In the genomic region with DNA sequence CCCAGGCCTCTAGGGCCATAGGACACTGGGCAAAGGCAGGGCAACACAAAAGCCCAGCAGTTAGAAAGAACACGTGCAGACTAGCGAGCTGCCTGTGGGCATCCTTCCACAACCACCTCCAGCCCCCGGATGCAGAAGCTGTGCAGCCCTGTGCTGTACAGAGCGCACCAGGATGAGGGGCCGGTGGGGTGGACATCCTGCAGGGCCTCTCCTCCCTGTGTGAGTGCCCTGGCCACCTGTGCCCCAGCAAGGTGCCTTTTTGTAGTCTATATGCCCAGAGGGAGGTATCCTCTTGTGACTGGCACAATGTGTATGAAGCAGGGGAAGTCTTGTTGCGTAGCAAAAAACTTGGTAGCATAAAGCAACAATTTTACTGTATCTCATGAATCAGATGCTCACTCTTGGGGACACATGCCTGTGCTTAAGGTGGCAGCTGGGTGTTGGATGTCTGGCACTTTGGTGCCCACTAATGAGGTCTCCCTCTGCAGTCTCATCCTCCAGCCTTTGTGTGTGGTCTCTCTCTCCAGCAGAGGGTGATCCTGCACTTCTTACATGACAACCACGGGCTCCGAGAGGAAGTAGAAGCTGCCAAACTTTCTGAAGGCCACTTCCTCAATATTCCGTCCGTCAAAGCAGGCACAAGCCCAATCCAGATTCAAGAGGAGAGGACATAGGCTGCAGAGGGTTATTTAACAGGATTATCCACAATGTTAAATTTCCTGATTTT, we compare ENCODE assay signal across 8 cellular contexts. TPM values are rescaled to one million over a fixed set of nuclear protein-coding genes. Genes with fewer than 3 reads are reported as not detected.
DNase-seq lines count a peak whose midpoint lies in the region; ATAC-seq and TF ChIP-seq lines count a peak whose summit lies in the region.

No MANE protein-coding gene starts in this region.

- ATAC-seq in HG02884 (IDR thresholded peaks at IDR 0.05; ENCODE audit: unreplicated experiment) (peak; percentile 90), Right ventricle myocardium superior (ENCODE audit: poor library complexity) (peak; percentile 97)
- ATAC-seq in activated naive CD8-positive, alpha-beta T cell treated with anti-CD3 and anti-CD28 coated beads, Interleukin-2, amount 10 ng/mL, durations not matched to agents 7 days and 5 days (ENCODE audit: low read depth) = peak; percentile 60

- 0 out of 2 replicates have a peak, but pooled peaks cover 2% of the 10 kb centered on the region for H4K20me1 ChIP-seq in OCI-LY7 (ENCODE audit: insufficient read depth, low read length)

- H3K9me2 ChIP-seq in OCI-LY7 (ENCODE audit: insufficient read depth, low read length) = no peaks in the 10 kb centered on the region

- H3K27me3 Mint-ChIP-seq in activated naive CD8-positive, alpha-beta T cell treated with anti-CD3 and anti-CD28 coated beads, Interleukin-2, amount 10 ng/mL, durations not matched to agents 7 days and 5 days = no peaks in the 10 kb centered on the region
- no peaks in the 10 kb centered on the region for H3K27me3 Mint-ChIP-seq in glutamatergic neuron (ENCODE audit: unreplicated experiment)

- no peak overlapping the region for H3K4me2 ChIP-seq in OCI-LY7 (ENCODE audit: low read length)

- POLR2A ChIA-PET in OCI-LY7 (lab: Charles Lee) = no interaction called here
- POLR2A ChIA-PET in activated naive CD8-positive, alpha-beta T cell treated with anti-CD3 and anti-CD28 coated beads, Interleukin-2, amount 10 ng/mL, durations not matched to agents 7 days and 5 days (lab: Charles Lee) = interaction anchor here (2.3 kb wide), 1 partner anchor 9 kb away, joined by 11 read pairs; the partner anchor contains the start of gene NCAPG2

- H3K79me2 ChIP-seq in OCI-LY7 (ENCODE audit: insufficient read depth, low read depth, low read length) = peaks cover 43% of the 10 kb centered on the region

- H3K4me3 ChIP-seq in GM12875 (ENCODE audit: low read depth, low read length) (no peak overlapping the region), OCI-LY7 (ENCODE audit: low read depth, low read length, poor library complexity, severe bottlenecking) (no peak overlapping the region)

- no peaks in the 10 kb centered on the region for H3K9me3 ChIP-seq in OCI-LY7 (ENCODE audit: low read length)

- H3K36me3 ChIP-seq in OCI-LY7 (ENCODE audit: insufficient read depth, low read length) = peaks cover 98% of the 10 kb centered on the region

- TF ChIP-seq CTCF in GM12875 (IDR thresholded peaks at IDR 0.05; ENCODE audit: borderline replicate concordance, insufficient read depth, low read depth, low read length) = peak; percentile 43; the same call in 1 of the 2 replicates
- TF ChIP-seq CTCF in OCI-LY7 (conservative IDR thresholded peaks at IDR 0.05; ENCODE audit: low read length) = peak; percentile 30; the same call in 1 of the 2 replicates
- no peak for TF ChIP-seq CTCF in glutamatergic neuron (IDR thresholded peaks at IDR 0.05; ENCODE audit: partially characterized antibody, unreplicated experiment)

- no TSS peak for BruUV-seq in OCI-LY7 (replicated peaks; lab: Mats Ljungman, UMichigan)

- peaks cover 45% of the 10 kb centered on the region for H3K36me3 Mint-ChIP-seq in activated naive CD8-positive, alpha-beta T cell treated with anti-CD3 and anti-CD28 coated beads, Interleukin-2, amount 10 ng/mL, durations not matched to agents 7 days and 5 days
- H3K36me3 Mint-ChIP-seq in glutamatergic neuron (ENCODE audit: unreplicated experiment) = no peaks in the 10 kb centered on the region

- intact Hi-C loops in OCI-LY7 (cut with micrococcal nuclease; ENCODE audit: unreplicated experiment) (loop anchor here (10.0 kb wide), 1 partner anchor 279 kb away; no protein-coding TSS in a partner anchor), Right ventricle myocardium superior (cut with DNase I) (loop anchor here (2.0 kb wide), 1 partner anchor 283 kb away; no protein-coding TSS in a partner anchor)

- DNase-seq in AML-193 (lab: John Stamatoyannopoulos, UW) (peak; percentile 88 to 91), OCI-LY7 (ENCODE audit: low spot score) (no peak), Right ventricle myocardium superior (peak; percentile 47), pulmonary artery endothelial cell (ENCODE audit: low read depth, low spot score) (peak; percentile 69), glutamatergic neuron (no peak)
- no peak for DNase-seq in activated naive CD8-positive, alpha-beta T cell treated with anti-CD3 and anti-CD28 coated beads, Interleukin-2, amount 10 ng/mL, durations not matched to agents 7 days and 5 days

- peak overlapping the region; percentile 40 for H3K27ac Mint-ChIP-seq in activated naive CD8-positive, alpha-beta T cell treated with anti-CD3 and anti-CD28 coated beads, Interleukin-2, amount 10 ng/mL, durations not matched to agents 7 days and 5 days
- no peak overlapping the region for H3K27ac Mint-ChIP-seq in glutamatergic neuron (ENCODE audit: unreplicated experiment)

- no peak overlapping the region for H3K27ac ChIP-seq in OCI-LY7 (ENCODE audit: low read depth, low read length, poor library complexity, severe bottlenecking)

- no peak overlapping the region for H2AFZ ChIP-seq in OCI-LY7 (ENCODE audit: low read length)

- CTCF ChIA-PET in OCI-LY7 (lab: Charles Lee; ENCODE audit: unreplicated experiment) = no interaction called here

- no peak overlapping the region for H3K4me3 Mint-ChIP-seq in activated naive CD8-positive, alpha-beta T cell treated with anti-CD3 and anti-CD28 coated beads, Interleukin-2, amount 10 ng/mL, durations not matched to agents 7 days and 5 days
- H3K4me3 Mint-ChIP-seq in glutamatergic neuron (ENCODE audit: unreplicated experiment) = no peak overlapping the region

- no peaks in the 10 kb centered on the region for H3K4me1 ChIP-seq in OCI-LY7 (ENCODE audit: insufficient read depth, low read length, poor library complexity, severe bottlenecking)

- H3K4me1 Mint-ChIP-seq in activated naive CD8-positive, alpha-beta T cell treated with anti-CD3 and anti-CD28 coated beads, Interleukin-2, amount 10 ng/mL, durations not matched to agents 7 days and 5 days = peaks cover 47% of the 10 kb centered on the region
- peaks cover under 1% of the 10 kb centered on the region for H3K4me1 Mint-ChIP-seq in glutamatergic neuron (ENCODE audit: low read depth, unreplicated experiment)

- no peaks in the 10 kb centered on the region for H3K9me3 Mint-ChIP-seq in activated naive CD8-positive, alpha-beta T cell treated with anti-CD3 and anti-CD28 coated beads, Interleukin-2, amount 10 ng/mL, durations not matched to agents 7 days and 5 days
- H3K9me3 Mint-ChIP-seq in glutamatergic neuron (ENCODE audit: unreplicated experiment) = peaks cover 3% of the 10 kb centered on the region

RNA-seq across cellular contexts. Expression of gene NCAPG2, which starts 8.7 kb away (rescaled TPM):
- 61.8 and 67.9 TPM in 2 replicates for total RNA-seq in OCI-LY7 (2014; rRNA removed; shearing (Covaris generic))
- total RNA-seq in OCI-LY7 (2022) = 111 and 122 TPM in 2 replicates
- 100 to 1,000 TPM; 123 to 126 TPM for total RNA-seq in activated naive CD8-positive, alpha-beta T cell treated with anti-CD3 and anti-CD28 coated beads, Interleukin-2, amount 10 ng/mL, durations not matched to agents 7 days and 5 days
- total RNA-seq in Right ventricle myocardium superior = 5.6 TPM
- total RNA-seq in pulmonary artery endothelial cell = 27.4 and 39.6 TPM in 2 replicates
- total RNA-seq in glutamatergic neuron (ENCODE audit: unreplicated experiment) = 27.2 TPM

Comparison
In these comparisons a context has a peak if more than half of its experiments do, and no peak if none do; other contexts are left out.
1. DNase-seq: peak in AML-193 (2 of 2), Right ventricle myocardium superior (single experiment) and pulmonary artery endothelial cell (single experiment); none in OCI-LY7 (single experiment), activated naive CD8-positive, alpha-beta T cell treated with anti-CD3 and anti-CD28 coated beads, Interleukin-2, amount 10 ng/mL, durations not matched to agents 7 days and 5 days (single experiment) and glutamatergic neuron (single experiment).
2. Peak in every context shown above with its lines, with median percentiles within 50 percentile points of each other: ATAC-seq.